In the genomic region with DNA sequence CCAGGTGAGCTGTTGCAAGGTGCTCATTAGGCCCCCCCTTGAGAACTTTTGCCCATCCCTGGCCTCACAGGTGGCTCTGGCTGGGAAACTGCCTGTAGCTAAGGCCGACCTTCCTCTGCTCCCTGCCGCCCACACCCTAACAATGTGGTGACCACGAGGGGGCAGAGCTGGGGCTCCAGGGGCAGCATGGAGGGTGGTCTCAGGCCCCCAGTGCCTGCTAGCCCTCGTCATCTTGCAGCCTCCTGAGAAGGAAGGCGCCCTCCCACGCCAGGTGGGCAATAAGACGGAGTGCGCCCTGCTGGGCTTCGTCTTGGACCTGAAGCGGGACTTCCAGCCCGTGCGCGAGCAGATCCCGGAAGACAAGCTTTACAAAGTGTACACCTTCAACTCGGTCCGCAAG, we compare ENCODE assay signal across 20 cellular contexts. TPM values are rescaled to one million over a fixed set of nuclear protein-coding genes. Genes with fewer than 3 reads are reported as not detected.
"Had no signal": no experiment of that assay in that cellular context is flagged by ENCODE, and none has a peak within 500 bp of the region (broad histone marks: within the 10 kb centered on the region; RNA-seq: fewer than 3 reads in every experiment).

No MANE protein-coding gene starts in this region.

- FAIRE-seq: pancreas had no signal

- H3K4me3 ChIP-seq: esophagus squamous epithelium, mucosa of descending colon, pancreas, sigmoid colon, spleen had no signal

- H3K27me3 ChIP-seq: esophagus squamous epithelium, sigmoid colon had no signal

- ATAC-seq: left ventricle myocardium superior; mucosa of descending colon; naive thymus-derived CD8-positive, alpha-beta T cell; pancreas had no signal

- H3K9me3 ChIP-seq: esophagus squamous epithelium, mucosa of descending colon, pancreas, sigmoid colon, spleen had no signal

- DNase-seq: activated B cell treated with CpG ODN at 0.5 μM for 24 hours; activated CD4-positive, alpha-beta T cell treated with anti-CD3 and anti-CD28 coated beads, Interleukin-2, amount 10 ng/mL, durations not matched to agents 24 days and 14 days; activated CD8-positive, alpha-beta memory T cell treated with anti-CD3 and anti-CD28 coated beads, Interleukin-2, amount 50 U/mL, for 48 hours; activated gamma-delta T cell treated with Interleukin-2 at 50 U/mL for 16 hours; activated naive CD8-positive, alpha-beta T cell treated with anti-CD3 and anti-CD28 coated beads for 36 hours; amygdala; cortex of kidney; effector CD4-positive, alpha-beta T cell; esophagus squamous epithelium; hypothalamus; kidney glomerular epithelial cell; left ventricle myocardium superior; mucosa of descending colon; naive thymus-derived CD8-positive, alpha-beta T cell; pancreas; sigmoid colon; spleen; stimulated activated naive CD8-positive, alpha-beta T cell treated with anti-CD3 and anti-CD28 coated beads, Interleukin-15, amount 100 ng/mL, for 72 hours had no signal

- H3K4me1 ChIP-seq: esophagus squamous epithelium, pancreas, sigmoid colon, spleen had no signal

- H3K27ac ChIP-seq: esophagus squamous epithelium, pancreas, sigmoid colon, spleen had no signal

- H3K36me3 ChIP-seq: esophagus squamous epithelium, pancreas, sigmoid colon, spleen had no signal

RNA-seq across cellular contexts. Expression of a gene that starts 32.4 kb away (rescaled TPM):
- total RNA-seq: activated B cell treated with CpG ODN at 0.5 μM for 24 hours; activated CD4-positive, alpha-beta T cell treated with anti-CD3 and anti-CD28 coated beads, Interleukin-2, amount 10 ng/mL, durations not matched to agents 24 days and 14 days; activated naive CD8-positive, alpha-beta T cell treated with anti-CD3 and anti-CD28 coated beads for 36 hours; esophagus squamous epithelium; fibroblast of villous mesenchyme; glomerular endothelial cell; left ventricle myocardium superior; naive thymus-derived CD8-positive, alpha-beta T cell had no signal
- polyA plus RNA-seq: naive thymus-derived CD8-positive, alpha-beta T cell; spleen had no signal

RNA-seq across cellular contexts. Expression of a gene that starts 55.0 kb away (rescaled TPM):
- total RNA-seq: activated B cell treated with CpG ODN at 0.5 μM for 24 hours; activated CD4-positive, alpha-beta T cell treated with anti-CD3 and anti-CD28 coated beads, Interleukin-2, amount 10 ng/mL, durations not matched to agents 24 days and 14 days; activated naive CD8-positive, alpha-beta T cell treated with anti-CD3 and anti-CD28 coated beads for 36 hours; naive thymus-derived CD8-positive, alpha-beta T cell had no signal
- polyA plus RNA-seq: naive thymus-derived CD8-positive, alpha-beta T cell had no signal
